Comparison of ENCODE assay signal across 2 cellular contexts in genomic region chrX:119478504-119478903, GRCh38.
TF ChIP-seq lines count a peak whose summit lies in the region.

No MANE protein-coding gene starts in this region.

TF ChIP-seq in A549, 52 proteins besides CTCF, POLR2A, EP300 and RAD21 (continued from another document):
- no peak for TF ChIP-seq E2F6 (IDR thresholded peaks at IDR 0.05; ENCODE audit: borderline replicate concordance, low read depth)
- TF ChIP-seq CHD2 (IDR thresholded peaks at IDR 0.05; ENCODE audit: low read length, partially characterized antibody), result no peak
- no peak for TF ChIP-seq ESRRA (IDR thresholded peaks at IDR 0.05; ENCODE audit: borderline replicate concordance, low read length)
- no peak for TF ChIP-seq EHF (CRISPR knock-in tag; IDR thresholded peaks at IDR 0.05)
- no peak for TF ChIP-seq RNF2 (IDR thresholded peaks at IDR 0.05; ENCODE audit: borderline replicate concordance, low read depth)
- no peak for TF ChIP-seq EHMT2 (IDR thresholded peaks at IDR 0.05; ENCODE audit: low read depth)
- no peak for TF ChIP-seq ELK1 (IDR thresholded peaks at IDR 0.05; ENCODE audit: low read depth, low read length)
- TF ChIP-seq ZSCAN20 (CRISPR knock-in tag; IDR thresholded peaks at IDR 0.05), result no peak
- no peak for TF ChIP-seq HMGXB4 (CRISPR knock-in tag; IDR thresholded peaks at IDR 0.05; ENCODE audit: borderline replicate concordance)

TF ChIP-seq in HCT116, 20 proteins besides CTCF, POLR2A, EP300 and RAD21 (continued from another document):
- TF ChIP-seq YY1 (IDR thresholded peaks at IDR 0.05; ENCODE audit: extremely low read depth, insufficient replicate concordance, low read depth, low read length) (no peak), ZBTB33 (IDR thresholded peaks at IDR 0.05; ENCODE audit: extremely low read depth, insufficient replicate concordance, low read length) (no peak), POLR2AphosphoS5 (IDR thresholded peaks at IDR 0.05; ENCODE audit: low read depth, low read length) (no peak), EZH2 (IDR thresholded peaks at IDR 0.05) (no peak), CBX3 (IDR thresholded peaks at IDR 0.05; ENCODE audit: low read depth) (no peak), FOSL1 (IDR thresholded peaks at IDR 0.05; ENCODE audit: low read depth) (no peak), JUND (IDR thresholded peaks at IDR 0.05) (no peak), ZFX (IDR thresholded peaks at IDR 0.05) (no peak), EZH2phosphoT487 (IDR thresholded peaks at IDR 0.05; ENCODE audit: borderline replicate concordance) (no peak)
- TF ChIP-seq, protein P1, sequence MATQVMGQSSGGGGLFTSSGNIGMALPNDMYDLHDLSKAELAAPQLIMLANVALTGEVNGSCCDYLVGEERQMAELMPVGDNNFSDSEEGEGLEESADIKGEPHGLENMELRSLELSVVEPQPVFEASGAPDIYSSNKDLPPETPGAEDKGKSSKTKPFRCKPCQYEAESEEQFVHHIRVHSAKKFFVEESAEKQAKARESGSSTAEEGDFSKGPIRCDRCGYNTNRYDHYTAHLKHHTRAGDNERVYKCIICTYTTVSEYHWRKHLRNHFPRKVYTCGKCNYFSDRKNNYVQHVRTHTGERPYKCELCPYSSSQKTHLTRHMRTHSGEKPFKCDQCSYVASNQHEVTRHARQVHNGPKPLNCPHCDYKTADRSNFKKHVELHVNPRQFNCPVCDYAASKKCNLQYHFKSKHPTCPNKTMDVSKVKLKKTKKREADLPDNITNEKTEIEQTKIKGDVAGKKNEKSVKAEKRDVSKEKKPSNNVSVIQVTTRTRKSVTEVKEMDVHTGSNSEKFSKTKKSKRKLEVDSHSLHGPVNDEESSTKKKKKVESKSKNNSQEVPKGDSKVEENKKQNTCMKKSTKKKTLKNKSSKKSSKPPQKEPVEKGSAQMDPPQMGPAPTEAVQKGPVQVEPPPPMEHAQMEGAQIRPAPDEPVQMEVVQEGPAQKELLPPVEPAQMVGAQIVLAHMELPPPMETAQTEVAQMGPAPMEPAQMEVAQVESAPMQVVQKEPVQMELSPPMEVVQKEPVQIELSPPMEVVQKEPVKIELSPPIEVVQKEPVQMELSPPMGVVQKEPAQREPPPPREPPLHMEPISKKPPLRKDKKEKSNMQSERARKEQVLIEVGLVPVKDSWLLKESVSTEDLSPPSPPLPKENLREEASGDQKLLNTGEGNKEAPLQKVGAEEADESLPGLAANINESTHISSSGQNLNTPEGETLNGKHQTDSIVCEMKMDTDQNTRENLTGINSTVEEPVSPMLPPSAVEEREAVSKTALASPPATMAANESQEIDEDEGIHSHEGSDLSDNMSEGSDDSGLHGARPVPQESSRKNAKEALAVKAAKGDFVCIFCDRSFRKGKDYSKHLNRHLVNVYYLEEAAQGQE (IDR thresholded peaks at IDR 0.05; ENCODE audit: low read depth), result no peak
TF ChIP-seq in HCT116: peak in this region for 0.
